27 cellular contexts compared by ENCODE assay signal in the genomic region with DNA sequence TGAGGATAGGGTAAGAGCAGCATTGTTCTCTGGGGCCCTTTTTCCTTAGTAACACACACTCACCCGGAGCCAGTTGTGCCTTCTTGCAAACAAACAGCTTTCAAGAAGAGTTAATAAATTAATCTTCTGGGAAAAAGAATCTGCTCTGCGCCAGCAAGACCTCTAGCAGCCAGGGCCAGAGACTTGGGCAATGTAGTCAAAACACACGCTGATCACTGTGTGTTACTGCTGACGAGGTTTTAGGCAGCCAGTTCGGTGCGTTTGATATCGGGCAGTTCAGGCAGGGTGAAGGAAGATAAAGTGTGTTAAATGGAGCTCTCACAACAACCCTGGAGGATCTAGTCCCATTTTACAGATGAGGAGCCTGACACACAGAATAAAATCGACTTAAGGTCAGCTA.
"Had no signal": no experiment of that assay in that cellular context is flagged by ENCODE, and none has a peak within 500 bp of the region (broad histone marks: within the 10 kb centered on the region; RNA-seq: fewer than 3 reads in every experiment).

No MANE protein-coding gene starts in this region.

- H3K27me3 Mint-ChIP-seq: activated naive CD8-positive, alpha-beta T cell; effector memory CD8-positive, alpha-beta T cell; memory B cell; naive thymus-derived CD8-positive, alpha-beta T cell had no signal

- H3K4me1 ChIP-seq: body of pancreas, colonic mucosa, prostate gland, tibial nerve had no signal

- FAIRE-seq: TTC549 had no signal

- H3K9me3 Mint-ChIP-seq: effector memory CD8-positive, alpha-beta T cell; memory B cell; naive thymus-derived CD8-positive, alpha-beta T cell had no signal

- H3K36me3 ChIP-seq: cardiac muscle cell, colonic mucosa, prostate gland had no signal

- H3K9me3 ChIP-seq: body of pancreas, colonic mucosa, prostate gland, tibial nerve had no signal

- H3K27ac ChIP-seq: body of pancreas, cardiac muscle cell, colonic mucosa, prostate gland, spleen, tibial nerve, VCaP had no signal

- ATAC-seq: body of pancreas; effector memory CD8-positive, alpha-beta T cell; naive thymus-derived CD8-positive, alpha-beta T cell had no signal

- H3K4me3 ChIP-seq: body of pancreas, cardiac muscle cell, colonic mucosa, dorsolateral prefrontal cortex, prostate gland, spleen, tibial nerve had no signal

- H3K4me3 Mint-ChIP-seq: activated naive CD8-positive, alpha-beta T cell; effector memory CD8-positive, alpha-beta T cell; memory B cell; naive thymus-derived CD8-positive, alpha-beta T cell; T-helper 1 cell treated with Interleukin-12 subunit alpha and Interleukin-12 subunit beta and Interleukin-4 antibody, amounts not matched to agents 30 μg/mL and 1 μg/mL, for 36 hours had no signal

- DNase-seq: activated CD4-positive, alpha-beta T cell treated with anti-CD3 and anti-CD28 coated beads for 48 hours; activated CD4-positive, alpha-beta T cell treated with anti-CD3 and anti-CD28 coated beads, Interleukin-2, amount 50 U/mL, for 48 hours; activated CD8-positive, alpha-beta memory T cell treated with anti-CD3 and anti-CD28 coated beads for 24 hours; activated effector memory CD4-positive, alpha-beta T cell treated with Interleukin-2 at 50 U/mL for 16 hours; activated naive CD4-positive, alpha-beta T cell treated with Interleukin-2 at 50 U/mL for 16 hours; anterior cingulate cortex; body of pancreas; cerebellar nuclear complex; colonic mucosa; dorsolateral prefrontal cortex; effector memory CD8-positive, alpha-beta T cell; erythroblast; head of caudate nucleus; hypothalamus; midbrain; naive thymus-derived CD8-positive, alpha-beta T cell; spleen; stimulated activated naive CD4-positive, alpha-beta T cell treated with Interleukin-2 at 50 U/mL for 16 hours; T-helper 9 cell had no signal

- H3K27ac Mint-ChIP-seq: activated naive CD8-positive, alpha-beta T cell; memory B cell; T-helper 1 cell treated with Interleukin-12 subunit alpha and Interleukin-12 subunit beta and Interleukin-4 antibody, amounts not matched to agents 30 μg/mL and 1 μg/mL, for 36 hours had no signal

- H3K27me3 ChIP-seq: body of pancreas, cardiac muscle cell, colonic mucosa, dorsolateral prefrontal cortex, spleen, tibial nerve had no signal
